In genomic region chr14:64720190-64720589, GRCh38 we compare ENCODE assay signal across 1 cellular context.
TF ChIP-seq lines count a peak whose summit lies in the region.

No MANE protein-coding gene starts in this region.

TF ChIP-seq in HEK293, 187 proteins besides CTCF, POLR2A, EP300 and RAD21 (continued from another document and continues in another):
- TF ChIP-seq SP7 (tag by site-specific recombination; IDR thresholded peaks at IDR 0.05) (peak; percentile 83), ZNF501 (tag by site-specific recombination; IDR thresholded peaks at IDR 0.05) (no peak), ZNF26 (tag by site-specific recombination; IDR thresholded peaks at IDR 0.05) (no peak), ZNF747 (tag by site-specific recombination; IDR thresholded peaks at IDR 0.05) (no peak), ZSCAN23 (tag by site-specific recombination; IDR thresholded peaks at IDR 0.05) (no peak), TRIM28 (IDR thresholded peaks at IDR 0.05; ENCODE audit: borderline replicate concordance, low read length) (no peak), ZNF433 (tag by site-specific recombination; IDR thresholded peaks at IDR 0.05; ENCODE audit: low read depth) (no peak), ZNF211 (tag by site-specific recombination; IDR thresholded peaks at IDR 0.05; ENCODE audit: low read depth) (no peak), SCRT1 (tag by site-specific recombination; IDR thresholded peaks at IDR 0.05; ENCODE audit: borderline replicate concordance) (no peak), ZNF639 (tag by site-specific recombination; IDR thresholded peaks at IDR 0.05) (peak; percentile 37; the same call in 1 of the 2 replicates), YY1 (tag by site-specific recombination; IDR thresholded peaks at IDR 0.05) (no peak; the same call in 1 of the 2 replicates), ZFHX2 (tag by site-specific recombination; conservative IDR thresholded peaks at IDR 0.05) (no peak), ZNF341 (tag by site-specific recombination; IDR thresholded peaks at IDR 0.05; ENCODE audit: low read depth) (no peak), SP2 (tag by site-specific recombination; IDR thresholded peaks at IDR 0.05) (peak; percentile 30; the same call in 1 of the 2 replicates), ZNF292 (tag by site-specific recombination; IDR thresholded peaks at IDR 0.05; ENCODE audit: borderline replicate concordance, low read depth) (no peak), ZBTB8A (tag by site-specific recombination; IDR thresholded peaks at IDR 0.05) (no peak), ZNF629 (tag by site-specific recombination; IDR thresholded peaks at IDR 0.05) (peak; percentile 88), ZNF626 (tag by site-specific recombination; IDR thresholded peaks at IDR 0.05) (no peak), KLF10 (tag by site-specific recombination; IDR thresholded peaks at IDR 0.05) (0 out of 2 replicates have a peak, but pooled peaks have one; percentile 25), ZNF692 (tag by site-specific recombination; IDR thresholded peaks at IDR 0.05) (0 out of 2 replicates have a peak, but pooled peaks have one; percentile 35), ZNF274 (IDR thresholded peaks at IDR 0.05; ENCODE audit: low read length) (no peak), ZNF274 (tag by site-specific recombination; IDR thresholded peaks at IDR 0.05; ENCODE audit: borderline replicate concordance) (no peak), ZNF521 (tag by site-specific recombination; IDR thresholded peaks at IDR 0.05) (no peak), ZNF791 (tag by site-specific recombination; IDR thresholded peaks at IDR 0.05) (no peak), ZNF335 (tag by site-specific recombination; conservative IDR thresholded peaks at IDR 0.05) (peak; percentile 71), BCL6B (tag by site-specific recombination; IDR thresholded peaks at IDR 0.05) (no peak), ZNF37A (tag by site-specific recombination; IDR thresholded peaks at IDR 0.05) (no peak), OVOL3 (tag by site-specific recombination; IDR thresholded peaks at IDR 0.05) (no peak), ZNF174 (tag by site-specific recombination; IDR thresholded peaks at IDR 0.05) (no peak), ZNF112 (tag by site-specific recombination; IDR thresholded peaks at IDR 0.05) (no peak), ZNF600 (tag by site-specific recombination; IDR thresholded peaks at IDR 0.05) (peak; percentile 54), EGR2 (tag by site-specific recombination; IDR thresholded peaks at IDR 0.05; ENCODE audit: low read depth) (no peak), ZNF561 (tag by site-specific recombination; IDR thresholded peaks at IDR 0.05; ENCODE audit: borderline replicate concordance) (no peak), OSR2 (tag by site-specific recombination; IDR thresholded peaks at IDR 0.05) (peak; percentile 56), ZNF223 (tag by site-specific recombination; IDR thresholded peaks at IDR 0.05) (no peak), ZNF621 (tag by site-specific recombination; IDR thresholded peaks at IDR 0.05) (no peak), ZNF157 (tag by site-specific recombination; IDR thresholded peaks at IDR 0.05) (no peak), ZNF140 (tag by site-specific recombination; IDR thresholded peaks at IDR 0.05) (no peak), KLF8 (tag by site-specific recombination; IDR thresholded peaks at IDR 0.05) (0 out of 2 replicates have a peak, but pooled peaks have one; percentile 40), ZNF16 (tag by site-specific recombination; IDR thresholded peaks at IDR 0.05; ENCODE audit: low read depth) (no peak), KLF16 (tag by site-specific recombination; IDR thresholded peaks at IDR 0.05) (no peak), ZNF623 (tag by site-specific recombination; IDR thresholded peaks at IDR 0.05) (no peak), ZNF2 (tag by site-specific recombination; IDR thresholded peaks at IDR 0.05) (no peak), PBX3 (CRISPR knock-in tag; IDR thresholded peaks at IDR 0.05) (no peak), MYNN (tag by site-specific recombination; IDR thresholded peaks at IDR 0.05; ENCODE audit: borderline replicate concordance) (no peak), ZNF248 (tag by site-specific recombination; IDR thresholded peaks at IDR 0.05) (no peak), ZSCAN30 (tag by site-specific recombination; IDR thresholded peaks at IDR 0.05) (no peak), ZNF596 (tag by site-specific recombination; IDR thresholded peaks at IDR 0.05) (no peak)
- TF ChIP-seq, protein P1, sequence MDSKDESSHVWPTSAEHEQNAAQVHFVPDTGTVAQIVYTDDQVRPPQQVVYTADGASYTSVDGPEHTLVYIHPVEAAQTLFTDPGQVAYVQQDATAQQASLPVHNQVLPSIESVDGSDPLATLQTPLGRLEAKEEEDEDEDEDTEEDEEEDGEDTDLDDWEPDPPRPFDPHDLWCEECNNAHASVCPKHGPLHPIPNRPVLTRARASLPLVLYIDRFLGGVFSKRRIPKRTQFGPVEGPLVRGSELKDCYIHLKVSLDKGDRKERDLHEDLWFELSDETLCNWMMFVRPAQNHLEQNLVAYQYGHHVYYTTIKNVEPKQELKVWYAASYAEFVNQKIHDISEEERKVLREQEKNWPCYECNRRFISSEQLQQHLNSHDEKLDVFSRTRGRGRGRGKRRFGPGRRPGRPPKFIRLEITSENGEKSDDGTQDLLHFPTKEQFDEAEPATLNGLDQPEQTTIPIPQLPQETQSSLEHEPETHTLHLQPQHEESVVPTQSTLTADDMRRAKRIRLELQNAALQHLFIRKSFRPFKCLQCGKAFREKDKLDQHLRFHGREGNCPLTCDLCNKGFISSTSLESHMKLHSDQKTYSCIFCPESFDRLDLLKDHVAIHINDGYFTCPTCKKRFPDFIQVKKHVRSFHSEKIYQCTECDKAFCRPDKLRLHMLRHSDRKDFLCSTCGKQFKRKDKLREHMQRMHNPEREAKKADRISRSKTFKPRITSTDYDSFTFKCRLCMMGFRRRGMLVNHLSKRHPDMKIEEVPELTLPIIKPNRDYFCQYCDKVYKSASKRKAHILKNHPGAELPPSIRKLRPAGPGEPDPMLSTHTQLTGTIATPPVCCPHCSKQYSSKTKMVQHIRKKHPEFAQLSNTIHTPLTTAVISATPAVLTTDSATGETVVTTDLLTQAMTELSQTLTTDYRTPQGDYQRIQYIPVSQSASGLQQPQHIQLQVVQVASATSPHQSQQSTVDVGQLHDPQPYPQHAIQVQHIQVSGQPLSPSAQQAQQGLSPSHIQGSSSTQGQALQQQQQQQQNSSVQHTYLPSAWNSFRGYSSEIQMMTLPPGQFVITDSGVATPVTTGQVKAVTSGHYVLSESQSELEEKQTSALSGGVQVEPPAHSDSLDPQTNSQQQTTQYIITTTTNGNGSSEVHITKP (tag by site-specific recombination; IDR thresholded peaks at IDR 0.05) = 0 out of 2 replicates have a peak, but pooled peaks have one; percentile 35
- TF ChIP-seq, protein P2, sequence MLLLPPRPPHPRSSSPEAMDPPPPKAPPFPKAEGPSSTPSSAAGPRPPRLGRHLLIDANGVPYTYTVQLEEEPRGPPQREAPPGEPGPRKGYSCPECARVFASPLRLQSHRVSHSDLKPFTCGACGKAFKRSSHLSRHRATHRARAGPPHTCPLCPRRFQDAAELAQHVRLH (tag by site-specific recombination; IDR thresholded peaks at IDR 0.05) = no peak
- TF ChIP-seq, protein P3, sequence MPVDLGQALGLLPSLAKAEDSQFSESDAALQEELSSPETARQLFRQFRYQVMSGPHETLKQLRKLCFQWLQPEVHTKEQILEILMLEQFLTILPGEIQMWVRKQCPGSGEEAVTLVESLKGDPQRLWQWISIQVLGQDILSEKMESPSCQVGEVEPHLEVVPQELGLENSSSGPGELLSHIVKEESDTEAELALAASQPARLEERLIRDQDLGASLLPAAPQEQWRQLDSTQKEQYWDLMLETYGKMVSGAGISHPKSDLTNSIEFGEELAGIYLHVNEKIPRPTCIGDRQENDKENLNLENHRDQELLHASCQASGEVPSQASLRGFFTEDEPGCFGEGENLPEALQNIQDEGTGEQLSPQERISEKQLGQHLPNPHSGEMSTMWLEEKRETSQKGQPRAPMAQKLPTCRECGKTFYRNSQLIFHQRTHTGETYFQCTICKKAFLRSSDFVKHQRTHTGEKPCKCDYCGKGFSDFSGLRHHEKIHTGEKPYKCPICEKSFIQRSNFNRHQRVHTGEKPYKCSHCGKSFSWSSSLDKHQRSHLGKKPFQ (tag by site-specific recombination; IDR thresholded peaks at IDR 0.05) = no peak
- TF ChIP-seq, protein P4, sequence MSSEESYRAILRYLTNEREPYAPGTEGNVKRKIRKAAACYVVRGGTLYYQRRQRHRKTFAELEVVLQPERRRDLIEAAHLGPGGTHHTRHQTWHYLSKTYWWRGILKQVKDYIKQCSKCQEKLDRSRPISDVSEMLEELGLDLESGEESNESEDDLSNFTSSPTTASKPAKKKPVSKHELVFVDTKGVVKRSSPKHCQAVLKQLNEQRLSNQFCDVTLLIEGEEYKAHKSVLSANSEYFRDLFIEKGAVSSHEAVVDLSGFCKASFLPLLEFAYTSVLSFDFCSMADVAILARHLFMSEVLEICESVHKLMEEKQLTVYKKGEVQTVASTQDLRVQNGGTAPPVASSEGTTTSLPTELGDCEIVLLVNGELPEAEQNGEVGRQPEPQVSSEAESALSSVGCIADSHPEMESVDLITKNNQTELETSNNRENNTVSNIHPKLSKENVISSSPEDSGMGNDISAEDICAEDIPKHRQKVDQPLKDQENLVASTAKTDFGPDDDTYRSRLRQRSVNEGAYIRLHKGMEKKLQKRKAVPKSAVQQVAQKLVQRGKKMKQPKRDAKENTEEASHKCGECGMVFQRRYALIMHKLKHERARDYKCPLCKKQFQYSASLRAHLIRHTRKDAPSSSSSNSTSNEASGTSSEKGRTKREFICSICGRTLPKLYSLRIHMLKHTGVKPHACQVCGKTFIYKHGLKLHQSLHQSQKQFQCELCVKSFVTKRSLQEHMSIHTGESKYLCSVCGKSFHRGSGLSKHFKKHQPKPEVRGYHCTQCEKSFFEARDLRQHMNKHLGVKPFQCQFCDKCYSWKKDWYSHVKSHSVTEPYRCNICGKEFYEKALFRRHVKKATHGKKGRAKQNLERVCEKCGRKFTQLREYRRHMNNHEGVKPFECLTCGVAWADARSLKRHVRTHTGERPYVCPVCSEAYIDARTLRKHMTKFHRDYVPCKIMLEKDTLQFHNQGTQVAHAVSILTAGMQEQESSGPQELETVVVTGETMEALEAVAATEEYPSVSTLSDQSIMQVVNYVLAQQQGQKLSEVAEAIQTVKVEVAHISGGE (tag by site-specific recombination; conservative IDR thresholded peaks at IDR 0.05; ENCODE audit: low read depth) = no peak
- TF ChIP-seq, protein P5, sequence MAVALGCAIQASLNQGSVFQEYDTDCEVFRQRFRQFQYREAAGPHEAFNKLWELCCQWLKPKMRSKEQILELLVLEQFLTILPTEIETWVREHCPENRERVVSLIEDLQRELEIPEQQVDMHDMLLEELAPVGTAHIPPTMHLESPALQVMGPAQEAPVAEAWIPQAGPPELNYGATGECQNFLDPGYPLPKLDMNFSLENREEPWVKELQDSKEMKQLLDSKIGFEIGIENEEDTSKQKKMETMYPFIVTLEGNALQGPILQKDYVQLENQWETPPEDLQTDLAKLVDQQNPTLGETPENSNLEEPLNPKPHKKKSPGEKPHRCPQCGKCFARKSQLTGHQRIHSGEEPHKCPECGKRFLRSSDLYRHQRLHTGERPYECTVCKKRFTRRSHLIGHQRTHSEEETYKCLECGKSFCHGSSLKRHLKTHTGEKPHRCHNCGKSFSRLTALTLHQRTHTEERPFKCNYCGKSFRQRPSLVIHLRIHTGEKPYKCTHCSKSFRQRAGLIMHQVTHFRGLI (tag by site-specific recombination; IDR thresholded peaks at IDR 0.05) = no peak
